Comparison of ENCODE assay signal across 22 cellular contexts in genomic region chr9:13899924-13900323, GRCh38.
DNase-seq lines count a peak whose midpoint lies in the region; ATAC-seq and TF ChIP-seq lines count a peak whose summit lies in the region.
"Had no signal": no experiment of that assay in that cellular context is flagged by ENCODE, and none has a peak within 500 bp of the region (broad histone marks: within the 10 kb centered on the region; RNA-seq: fewer than 3 reads in every experiment).

No MANE protein-coding gene starts in this region.

- no peak overlapping the region for H3K4me3 ChIP-seq in neural cell (ENCODE audit: low read length)
- H3K4me3 ChIP-seq in upper lobe of right lung, result no peak overlapping the region
- H3K4me3 ChIP-seq in mesenchymal stem cell (ENCODE audit: insufficient read depth in 1 of 2, low read depth in 1 of 2, low read length in 2 of 2), result no peak overlapping the region
- H3K4me3 ChIP-seq: BLaER1, transverse colon had no signal

- H3K27me3 ChIP-seq in neural cell (ENCODE audit: insufficient read depth, low read depth, low read length), result no peaks in the 10 kb centered on the region
- no peaks in the 10 kb centered on the region for H3K27me3 ChIP-seq in upper lobe of right lung
- no peaks in the 10 kb centered on the region for H3K27me3 ChIP-seq in mesenchymal stem cell (ENCODE audit: control insufficient read depth in 1 of 2, insufficient read depth in 1 of 2, low read length in 2 of 2)
- H3K27me3 ChIP-seq: BLaER1, transverse colon had no signal

- H3K27ac ChIP-seq in neural cell (ENCODE audit: low read length) (peak overlapping the region; percentile 54), upper lobe of right lung (peak overlapping the region; percentile 37), mesenchymal stem cell (ENCODE audit: low read length, poor library complexity, severe bottlenecking) (no peak overlapping the region)
- H3K27ac ChIP-seq: 22Rv1, BLaER1 had no signal

- H2AK5ac ChIP-seq in mesenchymal stem cell (ENCODE audit: low read length, severe bottlenecking), result no peak overlapping the region

- no peak for TF ChIP-seq CTCF in neural cell (IDR thresholded peaks at IDR 0.05; ENCODE audit: poor library complexity, severe bottlenecking)
- no peak for TF ChIP-seq CTCF in upper lobe of right lung (IDR thresholded peaks at IDR 0.05)

- no peak for TF ChIP-seq RAD21 in neural cell (conservative IDR thresholded peaks at IDR 0.05)

- H3K79me1 ChIP-seq in mesenchymal stem cell (replicated peaks; ENCODE audit: low read length, poor library complexity, severe bottlenecking), result no peaks in the 10 kb centered on the region

- H3K4ac ChIP-seq in mesenchymal stem cell (ENCODE audit: low read depth in 1 of 2, low read length in 2 of 2), result no peak overlapping the region

- no peak overlapping the region for H2AFZ ChIP-seq in neural cell (ENCODE audit: low read depth, low read length)
- no peak overlapping the region for H2AFZ ChIP-seq in mesenchymal stem cell (ENCODE audit: low read depth, low read length)

- H4K20me1 ChIP-seq in neural cell (ENCODE audit: insufficient read depth), result no peaks in the 10 kb centered on the region
- H4K20me1 ChIP-seq: BLaER1 had no signal

- no peak overlapping the region for H2BK15ac ChIP-seq in mesenchymal stem cell (ENCODE audit: low read depth, poor library complexity, severe bottlenecking)

- no peak overlapping the region for H2BK120ac ChIP-seq in mesenchymal stem cell (ENCODE audit: low read depth, low read length)

- H3K18ac ChIP-seq in mesenchymal stem cell (ENCODE audit: low read depth in 1 of 2, low read length in 2 of 2), result no peak overlapping the region

- no peak overlapping the region for H3K23ac ChIP-seq in mesenchymal stem cell (ENCODE audit: low read length in 2 of 2)

- no peak overlapping the region for H2BK5ac ChIP-seq in mesenchymal stem cell (ENCODE audit: low read depth, low read length, poor library complexity, severe bottlenecking)

- no peaks in the 10 kb centered on the region for H3K79me2 ChIP-seq in neural cell (replicated peaks; ENCODE audit: insufficient read depth, low read length)

- H3K36me3 ChIP-seq in neural cell (ENCODE audit: insufficient read depth, low read length) (no peaks in the 10 kb centered on the region), upper lobe of right lung (no peaks in the 10 kb centered on the region), mesenchymal stem cell (ENCODE audit: control insufficient read depth in 1 of 2, insufficient read depth in 2 of 2, low read depth in 1 of 2, low read length in 2 of 2) (no peaks in the 10 kb centered on the region)
- H3K36me3 ChIP-seq: BLaER1, transverse colon had no signal

- H3K4me2 ChIP-seq in neural cell (ENCODE audit: low read length) (no peak overlapping the region), mesenchymal stem cell (ENCODE audit: low read length, poor library complexity, severe bottlenecking) (no peak overlapping the region)
- H3K4me2 ChIP-seq: BLaER1 had no signal

- no peak overlapping the region for H3K9ac ChIP-seq in neural cell (ENCODE audit: low read length)
- no peak overlapping the region for H3K9ac ChIP-seq in mesenchymal stem cell (ENCODE audit: low read length)
- H3K9ac ChIP-seq: BLaER1 had no signal

- H3F3A ChIP-seq in neural cell (ENCODE audit: insufficient read depth, low read length, poor library complexity, severe bottlenecking), result no peaks in the 10 kb centered on the region

- H2BK12ac ChIP-seq in mesenchymal stem cell (ENCODE audit: low read length in 2 of 2), result no peak overlapping the region

- H3K14ac ChIP-seq in mesenchymal stem cell (ENCODE audit: low read length in 2 of 2), result no peak overlapping the region

- WGBS in mesenchymal stem cell, result 85% methylated on average over 7 of the region's 7 CpGs

- H3K9me3 ChIP-seq in neural cell (ENCODE audit: low read length), result no peaks in the 10 kb centered on the region
- H3K9me3 ChIP-seq in upper lobe of right lung, result no peaks in the 10 kb centered on the region
- no peaks in the 10 kb centered on the region for H3K9me3 ChIP-seq in mesenchymal stem cell (ENCODE audit: control insufficient read depth, low read length)
- H3K9me3 ChIP-seq: BLaER1, transverse colon had no signal

- ATAC-seq in left cardiac atrium, result peak; percentile 31 to 38
- no peak for ATAC-seq in upper lobe of right lung
- ATAC-seq in GM18511 (IDR thresholded peaks at IDR 0.05; ENCODE audit: unreplicated experiment), result no peak

- DNase-seq in NCI-H82 (lab: John Stamatoyannopoulos, UW) (peak; percentile 26), NCI-H82 treated with DMSO at 0.1 percent for 48 hours (lab: John Stamatoyannopoulos, UW; ENCODE audit: unreplicated experiment) (no peak), left cardiac atrium (no peak), upper lobe of right lung (no peak), mesenchymal stem cell (no peak), SK-N-DZ (ENCODE audit: low spot score) (no peak)
- DNase-seq: activated CD4-positive, CD25-positive, alpha-beta regulatory T cell treated with anti-CD3 and anti-CD28 coated beads, Interleukin-2, amount 50 U/mL, for 72 hours; activated effector memory CD4-positive, alpha-beta T cell treated with Interleukin-2 at 50 U/mL for 16 hours; DMS 273 treated with DMSO at 0.1 percent for 48 hours; GF-D8; HFFc6; NCI-H1694; NCI-H446 treated with DMSO at 0.1 percent for 48 hours; SIG-M5; stimulated activated CD4-positive, alpha-beta T cell treated with anti-CD3 and anti-CD28 coated beads, Interleukin-4, amount 100 ng/mL, for 4 hours; stimulated activated CD8-positive, alpha-beta memory T cell treated with anti-CD3 and anti-CD28 coated beads, Interleukin-4, amount 100 ng/mL, for 48 hours; T-helper 2 cell; transverse colon had no signal

- intact Hi-C loops in left cardiac atrium (cut with DNase I) (no loop called here), upper lobe of right lung (cut with DNase I) (no loop called here)

- no peaks in the 10 kb centered on the region for H3K9me2 ChIP-seq in neural cell (ENCODE audit: insufficient read depth, low read length)

- no peak overlapping the region for H4K8ac ChIP-seq in mesenchymal stem cell (ENCODE audit: low read length)

- peaks cover 4% of the 10 kb centered on the region for H3K4me1 ChIP-seq in upper lobe of right lung
- no peaks in the 10 kb centered on the region for H3K4me1 ChIP-seq in mesenchymal stem cell (ENCODE audit: control insufficient read depth, insufficient read depth, low read depth, low read length)
- H3K4me1 ChIP-seq: BLaER1, transverse colon had no signal

- no peak for TF ChIP-seq EP300 in neural cell (conservative IDR thresholded peaks at IDR 0.05; ENCODE audit: poor library complexity, severe bottlenecking)

- no peak overlapping the region for H4K91ac ChIP-seq in mesenchymal stem cell (ENCODE audit: low read length)

TF ChIP-seq in neural cell, 6 proteins besides CTCF, POLR2A, EP300 and RAD21:
- TF ChIP-seq REST (IDR thresholded peaks at IDR 0.05; ENCODE audit: borderline replicate concordance), result no peak
- no peak for TF ChIP-seq EZH2 (IDR thresholded peaks at IDR 0.05; ENCODE audit: borderline replicate concordance, insufficient read depth, low read length, poor library complexity, severe bottlenecking)
- no peak for TF ChIP-seq MXI1 (conservative IDR thresholded peaks at IDR 0.05; ENCODE audit: poor library complexity, severe bottlenecking)
- TF ChIP-seq SMC3 (conservative IDR thresholded peaks at IDR 0.05; ENCODE audit: poor library complexity), result no peak
- no peak for TF ChIP-seq POLR2AphosphoS5 (IDR thresholded peaks at IDR 0.05)
- no peak for TF ChIP-seq TAF1 (IDR thresholded peaks at IDR 0.05; ENCODE audit: low read depth)

Comparison
In these comparisons a context has a peak if more than half of its experiments do, and no peak if none do; other contexts are left out.
1. ATAC-seq: peak in left cardiac atrium (2 of 2); none in upper lobe of right lung (single experiment) and GM18511 (single experiment).